13 cellular contexts compared by ENCODE assay signal in the genomic region with DNA sequence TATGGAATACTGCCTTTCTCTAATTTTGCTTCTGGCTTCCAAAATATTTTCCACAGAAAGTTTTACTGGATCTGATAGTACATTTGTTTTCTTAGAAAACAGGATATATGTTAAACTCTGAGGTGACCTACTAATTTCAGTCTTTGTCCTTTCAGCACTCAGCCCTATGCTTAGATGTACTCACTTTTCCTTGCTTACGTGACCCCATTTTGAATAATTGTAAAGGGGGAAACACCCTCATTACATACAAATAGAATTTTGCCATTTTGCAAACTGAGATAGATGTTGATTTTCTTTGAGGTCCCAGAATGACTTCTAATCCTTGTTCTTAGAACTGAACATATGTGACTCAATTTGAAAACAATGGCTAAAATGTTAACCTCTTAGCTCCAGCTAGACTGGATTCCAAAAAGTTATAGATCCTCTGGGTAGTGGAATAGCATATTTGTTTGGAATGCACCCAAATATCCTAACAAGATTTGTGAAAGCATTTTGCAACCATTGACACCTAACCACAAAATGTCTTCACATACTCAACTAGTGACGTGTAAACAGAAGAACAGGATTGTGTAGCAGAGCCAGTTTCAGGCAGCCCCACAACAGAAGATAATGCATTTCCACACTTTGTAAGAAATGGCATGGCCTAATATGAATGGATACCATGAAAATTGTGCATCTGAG. TPM values are rescaled to one million over a fixed set of nuclear protein-coding genes. Genes with fewer than 3 reads are reported as not detected.
DNase-seq lines count a peak whose midpoint lies in the region; ATAC-seq, FAIRE-seq and TF ChIP-seq lines count a peak whose summit lies in the region.
"Had no signal": no experiment of that assay in that cellular context is flagged by ENCODE, and none has a peak within 500 bp of the region (broad histone marks: within the 10 kb centered on the region; RNA-seq: fewer than 3 reads in every experiment).

No MANE protein-coding gene starts in this region.

- BruUV-seq in HepG2 (replicated peaks; lab: Mats Ljungman, UMichigan), result no TSS peak

- no peak overlapping the region for H3K9ac ChIP-seq in HepG2 (ENCODE audit: insufficient read depth, low read depth, low read length)

- TF ChIP-seq POLR2A in HepG2 (IDR thresholded peaks at IDR 0.05; ENCODE audit: insufficient read depth in 1 of 2, low read depth in 2 of 2, low read length in 2 of 2), result no peak

- intact Hi-C loops in HepG2 (cut with micrococcal nuclease; ENCODE audit: unreplicated experiment), result loop anchor here (5.0 kb wide), 1 partner anchor 63 kb away; no protein-coding TSS in a partner anchor

- no peak overlapping the region for H3K4me2 ChIP-seq in HepG2 (ENCODE audit: low read depth, low read length)

- 93% methylated on average over 2 of the region's 2 CpGs for WGBS in HepG2 (ENCODE audit: low lambda C conversion rate)

- FAIRE-seq in HepG2 (lab: Jason Lieb, UNC), result no peak

- ATAC-seq in HepG2 (no peak), GM21367 (IDR thresholded peaks at IDR 0.05; ENCODE audit: unreplicated experiment) (no peak)
- ATAC-seq in stimulated activated naive CD8-positive, alpha-beta T cell treated with anti-CD3 and anti-CD28 coated beads, Interleukin-15, Interleukin-2, amounts not matched to agents 100 U/mL and 50 U/mL, for 24 hours, result no peak

- H3K27me3 ChIP-seq in HepG2 (ENCODE audit: control insufficient read depth in 1 of 2, insufficient read depth in 2 of 2, low read length in 2 of 2), result no peaks in the 10 kb centered on the region
- H3K27me3 ChIP-seq: cardiac muscle cell had no signal

- H3K27ac ChIP-seq in HepG2 (ENCODE audit: extremely low read length, insufficient read depth, low read length), result no peak overlapping the region
- H3K27ac ChIP-seq: cardiac muscle cell, left ventricle myocardium inferior had no signal

- H4K20me1 ChIP-seq in HepG2 (ENCODE audit: insufficient read depth, low read length), result no peaks in the 10 kb centered on the region

- H3K79me2 ChIP-seq in HepG2 (ENCODE audit: insufficient read depth, low read length), result no peaks in the 10 kb centered on the region

- H2AFZ ChIP-seq in HepG2 (ENCODE audit: low read length), result peak overlapping the region; percentile 66

- TF ChIP-seq EP300 in HepG2 (IDR thresholded peaks at IDR 0.05; ENCODE audit: low read depth in 2 of 2, low read length in 2 of 2) (no peak), HepG2 (CRISPR knock-in tag; IDR thresholded peaks at IDR 0.05; ENCODE audit: borderline replicate concordance) (no peak)

- no peak for TF ChIP-seq RAD21 in HepG2 (CRISPR knock-in tag; IDR thresholded peaks at IDR 0.05)

- H3K4me3 ChIP-seq in HepG2 (replicated peaks in 1 of 3; ENCODE audit: insufficient read depth in 1 of 3, low read depth in 2 of 3, low read length in 3 of 3), result no peak overlapping the region
- H3K4me3 ChIP-seq: cardiac muscle cell, left ventricle myocardium inferior had no signal

- no peaks in the 10 kb centered on the region for H3K36me3 ChIP-seq in HepG2 (replicated peaks in 1 of 2; ENCODE audit: control insufficient read depth in 1 of 2, insufficient read depth in 2 of 2, low read length in 2 of 2)
- H3K36me3 ChIP-seq: cardiac muscle cell, left ventricle myocardium inferior had no signal

- DNase-seq in AG08395 (ENCODE audit: low spot score) (peak; percentile 72), HCEC 1CT (peak; percentile 91), amniotic epithelial cell (ENCODE audit: low read depth) (peak; percentile 92), HepG2 (ENCODE audit: low spot score) (no peak), T-helper 1 cell (no peak), activated gamma-delta T cell treated with Interleukin-2 at 50 U/mL for 16 hours (no peak)
- DNase-seq in stimulated activated naive CD8-positive, alpha-beta T cell treated with anti-CD3 and anti-CD28 coated beads, Interleukin-15, Interleukin-2, amounts not matched to agents 100 U/mL and 50 U/mL, for 24 hours, result no peak
- DNase-seq: activated CD4-positive, CD25-positive, alpha-beta regulatory T cell treated with anti-CD3 and anti-CD28 coated beads, Interleukin-2, amount 50 U/mL, for 72 hours; left ventricle myocardium inferior; NCI-H510A treated with DMSO at 0.1 percent for 48 hours; stimulated activated CD4-positive, alpha-beta T cell treated with anti-CD3 and anti-CD28 coated beads, Interleukin-2, amount 100 ng/mL, for 24 hours had no signal

- no peaks in the 10 kb centered on the region for H3K9me3 ChIP-seq in HepG2 (ENCODE audit: low read length)
- H3K9me3 ChIP-seq: left ventricle myocardium inferior had no signal

- POLR2A ChIA-PET in HepG2 (lab: Yijun Ruan, JAX), result interaction anchor here (1.7 kb wide), 1 partner anchor 91 kb away, joined by 5 read pairs; no protein-coding TSS in a partner anchor

- in situ Hi-C loops in HepG2 (cut with HindIII; ENCODE audit: extremely low pct_ligation_motif_present, low pct_unique_long_range_greater_than_20kb), result no loop called here

- TF ChIP-seq CTCF in HepG2 (CRISPR knock-in tag; IDR thresholded peaks at IDR 0.05), result no peak

- H3K4me1 ChIP-seq in HepG2 (ENCODE audit: insufficient read depth, low read length), result peaks cover 56% of the 10 kb centered on the region

- CTCF ChIA-PET in HepG2 (lab: Yijun Ruan, JAX; ENCODE audit: low intra/inter-chr PET ratio, low total read pairs), result no interaction called here

TF ChIP-seq in HepG2, 621 proteins besides CTCF, POLR2A, EP300 and RAD21:
- TF ChIP-seq, protein P1, sequence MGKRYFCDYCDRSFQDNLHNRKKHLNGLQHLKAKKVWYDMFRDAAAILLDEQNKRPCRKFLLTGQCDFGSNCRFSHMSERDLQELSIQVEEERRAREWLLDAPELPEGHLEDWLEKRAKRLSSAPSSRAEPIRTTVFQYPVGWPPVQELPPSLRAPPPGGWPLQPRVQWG (CRISPR knock-in tag; IDR thresholded peaks at IDR 0.05; ENCODE audit: borderline replicate concordance, low read depth), result no peak
- peak; percentile 19 for TF ChIP-seq TEAD3 (CRISPR knock-in tag; optimal IDR thresholded peaks at IDR 0.05; ENCODE audit: borderline replicate concordance)

RNA-seq across cellular contexts. Expression of a gene that starts 44.8 kb away (rescaled TPM):
- 93.5 and 122 TPM in 2 replicates for total RNA-seq in HepG2 (2016; rRNA removed; fragmentation: Illumina TruSeq; extraction: Trizol)
- total RNA-seq in HepG2 (2016; cell fraction: cytosol; rRNA removed; fragmentation: Illumina TruSeq; extraction: Trizol; ENCODE audit: low read depth), result 97.2 and 110 TPM in 2 replicates
- total RNA-seq in HepG2 (2016; cell fraction: insoluble cytoplasmic fraction; rRNA removed; fragmentation: Illumina TruSeq; extraction: Trizol), result 95.7 and 116 TPM in 2 replicates
- total RNA-seq in HepG2 (2016; cell fraction: membrane; rRNA removed; fragmentation: Illumina TruSeq; extraction: Trizol), result 85.7 and 89.7 TPM in 2 replicates
- total RNA-seq in HepG2 (2016; cell fraction: nucleus; rRNA removed; fragmentation: Illumina TruSeq; extraction: Trizol), result 203 and 204 TPM in 2 replicates
- polyA plus RNA-seq in HepG2 (2011; rRNA removed), result 133 and 146 TPM in 2 replicates
- polyA plus RNA-seq in HepG2 (2011; cell fraction: cytosol; rRNA removed), result 63.6 and 104 TPM in 2 replicates
- polyA plus RNA-seq in HepG2 (2011; cell fraction: nucleus; rRNA removed), result 143 and 176 TPM in 2 replicates
- polyA plus RNA-seq in HepG2 (2012), result 168 and 275 TPM in 2 replicates
- polyA plus RNA-seq in HepG2 (2016; cell fraction: cytosol; fragmentation: Illumina TruSeq; extraction: Trizol; ENCODE audit: low read depth), result 15.0 and 16.3 TPM in 2 replicates
- polyA plus RNA-seq in HepG2 (2016; cell fraction: insoluble cytoplasmic fraction; fragmentation: Illumina TruSeq; extraction: Trizol; ENCODE audit: low read depth), result 115 and 119 TPM in 2 replicates
- polyA plus RNA-seq in HepG2 (2016; cell fraction: membrane; fragmentation: Illumina TruSeq; extraction: Trizol; ENCODE audit: low read depth), result 32.6 and 37.1 TPM in 2 replicates
- 123 and 129 TPM in 2 replicates for polyA plus RNA-seq in HepG2 (2016; cell fraction: nucleus; fragmentation: Illumina TruSeq; extraction: Trizol; ENCODE audit: insufficient read depth, low read depth)
- 26.4 and 224 TPM in 2 replicates for polyA minus RNA-seq in HepG2 (2011; rRNA and poly(A)+ RNA removed; ENCODE audit: low replicate concordance)
- polyA minus RNA-seq in HepG2 (2011; cell fraction: cytosol; rRNA and poly(A)+ RNA removed), result 152 and 197 TPM in 2 replicates
- polyA minus RNA-seq in HepG2 (2011; cell fraction: nucleus; rRNA and poly(A)+ RNA removed), result 1,403 and 1,733 TPM in 2 replicates

Comparison
In these comparisons a context has a peak if more than half of its experiments do, and no peak if none do; other contexts are left out.
1. DNase-seq: peak in AG08395 (single experiment), HCEC 1CT (single experiment) and amniotic epithelial cell (single experiment); none in HepG2 (single experiment), stimulated activated naive CD8-positive, alpha-beta T cell treated with anti-CD3 and anti-CD28 coated beads, Interleukin-15, Interleukin-2, amounts not matched to agents 100 U/mL and 50 U/mL, for 24 hours (single experiment), T-helper 1 cell (0 of 5) and activated gamma-delta T cell treated with Interleukin-2 at 50 U/mL for 16 hours (single experiment).